ENCODE assay signal across 19 cellular contexts in genomic region chr14:100638211-100638855, GRCh38. TPM values are rescaled to one million over a fixed set of nuclear protein-coding genes. Genes with fewer than 3 reads are reported as not detected.
DNase-seq lines count a peak whose midpoint lies in the region; ATAC-seq lines count a peak whose summit lies in the region.
"Had no signal": no experiment of that assay in that cellular context is flagged by ENCODE, and none has a peak within 500 bp of the region (broad histone marks: within the 10 kb centered on the region; RNA-seq: fewer than 3 reads in every experiment).

No MANE protein-coding gene starts in this region.

- no peaks in the 10 kb centered on the region for H3K36me3 ChIP-seq in H7 (replicated peaks; ENCODE audit: control insufficient read depth, insufficient read depth, low read length)
- no peaks in the 10 kb centered on the region for H3K36me3 ChIP-seq in naive thymus-derived CD4-positive, alpha-beta T cell (ENCODE audit: control insufficient read depth in 2 of 3, insufficient read depth in 3 of 3, low read length in 3 of 3)
- H3K36me3 ChIP-seq: BE2C, SJSA1 had no signal

- no peaks in the 10 kb centered on the region for H3K36me3 Mint-ChIP-seq in activated naive CD4-positive, alpha-beta T cell treated with anti-CD3 and anti-CD28 coated beads, Interleukin-2, amount 10 ng/mL, durations not matched to agents 7 days and 5 days
- H3K36me3 Mint-ChIP-seq in naive thymus-derived CD4-positive, alpha-beta T cell: no peaks in the 10 kb centered on the region
- H3K36me3 Mint-ChIP-seq: CD8-positive, alpha-beta T cell; IgD-negative memory B cell had no signal

- H3K27me3 ChIP-seq in H7 (ENCODE audit: control insufficient read depth, insufficient read depth, low read length): no peaks in the 10 kb centered on the region
- no peaks in the 10 kb centered on the region for H3K27me3 ChIP-seq in naive thymus-derived CD4-positive, alpha-beta T cell (ENCODE audit: control insufficient read depth in 2 of 2, insufficient read depth in 2 of 2, low read length in 2 of 2)
- H3K27me3 ChIP-seq: BE2C, SJSA1 had no signal

- peaks cover 81% of the 10 kb centered on the region for H3K27me3 Mint-ChIP-seq in activated naive CD4-positive, alpha-beta T cell treated with anti-CD3 and anti-CD28 coated beads, Interleukin-2, amount 10 ng/mL, durations not matched to agents 7 days and 5 days
- peaks cover 0 to 37% (median 0%) of the 10 kb centered on the region in 5 donors for H3K27me3 Mint-ChIP-seq in naive thymus-derived CD4-positive, alpha-beta T cell

- no peak overlapping the region for H3K4me3 ChIP-seq in H7 (ENCODE audit: insufficient read depth, low read depth, low read length)
- H3K4me3 ChIP-seq in naive thymus-derived CD4-positive, alpha-beta T cell (ENCODE audit: low read length): no peak overlapping the region
- H3K4me3 ChIP-seq: GM23338, SJSA1 had no signal

- H3K9me3 Mint-ChIP-seq in activated naive CD4-positive, alpha-beta T cell treated with anti-CD3 and anti-CD28 coated beads, Interleukin-2, amount 10 ng/mL, durations not matched to agents 7 days and 5 days: peaks cover 2% of the 10 kb centered on the region
- H3K9me3 Mint-ChIP-seq in naive thymus-derived CD4-positive, alpha-beta T cell: no peaks in the 10 kb centered on the region
- H3K9me3 Mint-ChIP-seq: CD8-positive, alpha-beta T cell; GM23338 had no signal

- POLR2A ChIA-PET in naive thymus-derived CD4-positive, alpha-beta T cell (lab: Charles Lee): interaction anchor here (2.9 kb wide), 1 partner anchor 92 kb away, joined by 10 read pairs; no protein-coding TSS in a partner anchor

- intact Hi-C loops in naive thymus-derived CD4-positive, alpha-beta T cell (cut with micrococcal nuclease): no loop called here

- peaks cover 36 to 46% of the 10 kb centered on the region in 2 donors for H3K4me1 ChIP-seq in naive thymus-derived CD4-positive, alpha-beta T cell (ENCODE audit: control insufficient read depth in 2 of 2, insufficient read depth in 2 of 2, low read length in 2 of 2)
- H3K4me1 ChIP-seq: SJSA1 had no signal

- DNase-seq in activated naive CD4-positive, alpha-beta T cell treated with anti-CD3 and anti-CD28 coated beads, Interleukin-2, amount 10 ng/mL, durations not matched to agents 7 days and 5 days: no peak
- no peak for DNase-seq in activated naive CD4-positive, alpha-beta T cell treated with anti-CD3 and anti-CD28 coated beads, Interleukin-2, amount 50 U/mL, for 16 hours
- peak; percentile 47 for DNase-seq in H7
- DNase-seq in naive thymus-derived CD4-positive, alpha-beta T cell: no peak
- no peak for DNase-seq in NCI-H2171 (lab: John Stamatoyannopoulos, UW)
- DNase-seq in NCI-H187 (lab: John Stamatoyannopoulos, UW): no peak
- DNase-seq: BE2C; CD8-positive, alpha-beta T cell; MV-4-11; NCI-H1105 treated with DMSO at 0.1 percent for 48 hours; NCI-H2081 treated with DMSO at 0.1 percent for 48 hours; NCI-H446; NCI-H526; OCI-M1 had no signal

- H3K4me3 Mint-ChIP-seq in activated naive CD4-positive, alpha-beta T cell treated with anti-CD3 and anti-CD28 coated beads, Interleukin-2, amount 10 ng/mL, durations not matched to agents 7 days and 5 days: no peak overlapping the region
- H3K4me3 Mint-ChIP-seq in naive thymus-derived CD4-positive, alpha-beta T cell: peak overlapping the region in 2 of 10 donors; percentile 82 to 84
- H3K4me3 Mint-ChIP-seq: CD8-positive, alpha-beta T cell; GM23338 had no signal

- H3K27ac Mint-ChIP-seq in activated naive CD4-positive, alpha-beta T cell treated with anti-CD3 and anti-CD28 coated beads, Interleukin-2, amount 10 ng/mL, durations not matched to agents 7 days and 5 days: peak overlapping the region; percentile 80
- peak overlapping the region in 8 of 9 donors; percentile 4 to 92 (median 84) for H3K27ac Mint-ChIP-seq in naive thymus-derived CD4-positive, alpha-beta T cell
- H3K27ac Mint-ChIP-seq: IgD-negative memory B cell had no signal

- H3K27ac ChIP-seq in naive thymus-derived CD4-positive, alpha-beta T cell (ENCODE audit: low read depth, low read length): no peak overlapping the region
- H3K27ac ChIP-seq: SJSA1 had no signal

- H3K9me3 ChIP-seq in naive thymus-derived CD4-positive, alpha-beta T cell (ENCODE audit: control insufficient read depth in 2 of 3, low read length in 3 of 3): no peaks in the 10 kb centered on the region
- H3K9me3 ChIP-seq: BE2C, SJSA1 had no signal

- CTCF ChIA-PET in activated naive CD4-positive, alpha-beta T cell treated with anti-CD3 and anti-CD28 coated beads, Interleukin-2, amount 10 ng/mL, durations not matched to agents 7 days and 5 days (lab: Charles Lee): interaction anchor here (0.9 kb wide), 1 partner anchor 253 kb away, joined by 4 read pairs; no protein-coding TSS in a partner anchor
- CTCF ChIA-PET in naive thymus-derived CD4-positive, alpha-beta T cell (lab: Charles Lee): interaction anchor here (0.7 kb wide), 1 partner anchor 15 kb away, joined by 3 read pairs; no protein-coding TSS in a partner anchor

- H3K4me1 Mint-ChIP-seq in activated naive CD4-positive, alpha-beta T cell treated with anti-CD3 and anti-CD28 coated beads, Interleukin-2, amount 10 ng/mL, durations not matched to agents 7 days and 5 days: peaks cover 54% of the 10 kb centered on the region
- peaks cover 36 to 57% (median 48%) of the 10 kb centered on the region in 7 donors for H3K4me1 Mint-ChIP-seq in naive thymus-derived CD4-positive, alpha-beta T cell

- no peak for ATAC-seq in naive thymus-derived CD4-positive, alpha-beta T cell
- ATAC-seq in GM19455 (IDR thresholded peaks at IDR 0.05; ENCODE audit: unreplicated experiment): no peak
- ATAC-seq: CD8-positive, alpha-beta T cell; GM23338; Right ventricle myocardium inferior had no signal

RNA-seq across cellular contexts. Expression of gene BEGAIN, which starts 51.1 kb away (rescaled TPM):
- total RNA-seq in H7 (2014; rRNA removed; shearing (Covaris generic)): 1.3 and 3.3 TPM in 2 replicates
- total RNA-seq in naive thymus-derived CD4-positive, alpha-beta T cell: 1 to 10 TPM in 4 of 5 experiments, under 1 TPM in 1; 0.73 to 2.4 (median 1.5) TPM
- polyA plus RNA-seq in naive thymus-derived CD4-positive, alpha-beta T cell: under 1 TPM; 0.38 to 0.64 TPM
- total RNA-seq: SJSA1 had no signal
